Comparison of ENCODE assay signal across 11 cellular contexts in the genomic region with DNA sequence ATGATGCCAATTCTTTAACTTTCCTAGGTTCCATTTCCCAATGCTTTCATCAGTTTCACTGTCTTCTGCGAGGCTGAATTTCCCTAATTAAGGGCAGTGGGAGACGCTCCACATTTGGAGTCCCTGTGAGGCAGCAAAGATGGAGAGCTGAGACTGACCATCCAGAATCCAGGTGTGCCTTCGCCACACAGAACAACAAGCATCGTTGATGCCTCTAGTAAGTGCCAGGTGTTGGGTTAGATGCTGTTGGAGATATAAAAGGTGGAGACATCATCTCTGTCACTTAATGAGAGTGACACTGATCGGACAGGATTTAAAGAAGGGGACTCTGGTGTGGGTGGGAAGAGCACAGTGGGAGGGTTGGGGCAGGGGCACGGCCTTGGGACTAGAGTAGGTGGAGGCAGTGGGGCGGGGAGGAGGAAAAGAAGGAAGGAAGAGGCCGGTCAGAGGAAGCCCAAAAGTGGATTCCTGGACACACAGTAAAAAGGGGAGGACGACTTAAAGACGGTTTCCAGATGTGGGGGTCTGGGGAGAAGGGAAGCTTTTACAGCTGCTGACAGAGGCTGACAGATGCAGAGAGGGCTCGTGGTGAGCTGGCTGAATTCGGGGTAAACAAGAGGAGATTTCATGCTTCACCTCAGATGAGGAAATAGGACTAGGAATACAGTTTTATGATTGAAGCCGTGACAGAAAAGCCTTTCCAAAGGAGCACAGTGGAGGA.
DNase-seq lines count a peak whose midpoint lies in the region; ATAC-seq and TF ChIP-seq lines count a peak whose summit lies in the region.
"Had no signal": no experiment of that assay in that cellular context is flagged by ENCODE, and none has a peak within 500 bp of the region (broad histone marks: within the 10 kb centered on the region; RNA-seq: fewer than 3 reads in every experiment).

No MANE protein-coding gene starts in this region.

- H3K27me3 Mint-ChIP-seq in activated CD4-positive, alpha-beta memory T cell treated with anti-CD3 and anti-CD28 coated beads, Interleukin-2, amount 10 ng/mL, durations not matched to agents 7 days and 5 days: no peaks in the 10 kb centered on the region
- no peaks in the 10 kb centered on the region for H3K27me3 Mint-ChIP-seq in natural killer cell (ENCODE audit: low read depth in 2 of 2)

- TF ChIP-seq CTCF in natural killer cell (IDR thresholded peaks at IDR 0.05): no peak

- peak; percentile 15 for DNase-seq in NCI-H1092 treated with DMSO at 0.1 percent for 48 hours (lab: John Stamatoyannopoulos, UW)
- no peak for DNase-seq in NCI-H1092 (lab: John Stamatoyannopoulos, UW)
- DNase-seq in activated CD4-positive, alpha-beta memory T cell treated with anti-CD3 and anti-CD28 coated beads, Interleukin-2, amount 10 ng/mL, durations not matched to agents 7 days and 5 days: no peak
- no peak for DNase-seq in natural killer cell
- no peak for DNase-seq in SKM-1 (lab: John Stamatoyannopoulos, UW; ENCODE audit: unreplicated experiment)
- no peak for DNase-seq in ecto neural progenitor cell (ENCODE audit: low spot score)
- DNase-seq: NCI-H446, right cardiac atrium, SW 1271 had no signal

- H3K36me3 Mint-ChIP-seq in activated CD4-positive, alpha-beta memory T cell treated with anti-CD3 and anti-CD28 coated beads, Interleukin-2, amount 10 ng/mL, durations not matched to agents 7 days and 5 days (ENCODE audit: low read depth): peaks cover 81% of the 10 kb centered on the region
- no peaks in the 10 kb centered on the region for H3K36me3 Mint-ChIP-seq in natural killer cell

- peak overlapping the region; percentile 94 for H3K27ac Mint-ChIP-seq in activated CD4-positive, alpha-beta memory T cell treated with anti-CD3 and anti-CD28 coated beads, Interleukin-2, amount 10 ng/mL, durations not matched to agents 7 days and 5 days
- H3K27ac Mint-ChIP-seq in natural killer cell: peak overlapping the region; percentile 69 to 75

- POLR2A ChIA-PET in activated CD4-positive, alpha-beta memory T cell treated with anti-CD3 and anti-CD28 coated beads, Interleukin-2, amount 10 ng/mL, durations not matched to agents 7 days and 5 days (lab: Charles Lee): interaction anchor here (0.9 to 7.2 kb wide), 15 partner anchors 8 to 115 kb away, joined by 3 to 85 read pairs (median 10); a partner anchor contains a TSS

- intact Hi-C loops in natural killer cell (cut with micrococcal nuclease): loop anchor here (2.0 kb wide), 1 partner anchor 14 kb away; no protein-coding TSS in a partner anchor

- H3K9me3 Mint-ChIP-seq in activated CD4-positive, alpha-beta memory T cell treated with anti-CD3 and anti-CD28 coated beads, Interleukin-2, amount 10 ng/mL, durations not matched to agents 7 days and 5 days: no peaks in the 10 kb centered on the region
- no peaks in the 10 kb centered on the region for H3K9me3 Mint-ChIP-seq in natural killer cell

- CTCF ChIA-PET in activated CD4-positive, alpha-beta memory T cell treated with anti-CD3 and anti-CD28 coated beads, Interleukin-2, amount 10 ng/mL, durations not matched to agents 7 days and 5 days (lab: Charles Lee): interaction anchor here (1.0 to 5.0 kb wide), 5 partner anchors 8 to 232 kb away, joined by 3 to 30 read pairs (median 5); a partner anchor contains a TSS

- H3K4me3 Mint-ChIP-seq in activated CD4-positive, alpha-beta memory T cell treated with anti-CD3 and anti-CD28 coated beads, Interleukin-2, amount 10 ng/mL, durations not matched to agents 7 days and 5 days: peak overlapping the region; percentile 81
- H3K4me3 Mint-ChIP-seq in natural killer cell: peak overlapping the region; percentile 78

- H3K4me1 Mint-ChIP-seq in activated CD4-positive, alpha-beta memory T cell treated with anti-CD3 and anti-CD28 coated beads, Interleukin-2, amount 10 ng/mL, durations not matched to agents 7 days and 5 days: peaks cover 91% of the 10 kb centered on the region
- H3K4me1 Mint-ChIP-seq in natural killer cell: peaks cover 71 to 76% of the 10 kb centered on the region in 2 donors

- ATAC-seq in HG02678 (IDR thresholded peaks at IDR 0.05; ENCODE audit: unreplicated experiment) (peak; percentile 12), natural killer cell (no peak), GM19023 (IDR thresholded peaks at IDR 0.05; ENCODE audit: unreplicated experiment) (no peak)
- ATAC-seq: right cardiac atrium had no signal
